4 cellular contexts compared by ENCODE assay signal in genomic region chr16:28392054-28392453, GRCh38. TPM values are rescaled to one million over a fixed set of nuclear protein-coding genes. Genes with fewer than 3 reads are reported as not detected.
"Had no signal": no experiment of that assay in that cellular context is flagged by ENCODE, and none has a peak within 500 bp of the region (broad histone marks: within the 10 kb centered on the region; RNA-seq: fewer than 3 reads in every experiment).

No MANE protein-coding gene starts in this region.

RNA-seq across cellular contexts. Expression of gene EIF3CL, which starts 11.6 kb away (rescaled TPM):
- polyA plus RNA-seq: smooth muscle cell had no signal

RNA-seq across cellular contexts. Expression of gene NPIPB6, which starts 28.7 kb away (rescaled TPM):
- total RNA-seq: occipital lobe, pulmonary artery endothelial cell, skeletal muscle tissue had no signal
